8 cellular contexts compared by ENCODE assay signal in the genomic region with DNA sequence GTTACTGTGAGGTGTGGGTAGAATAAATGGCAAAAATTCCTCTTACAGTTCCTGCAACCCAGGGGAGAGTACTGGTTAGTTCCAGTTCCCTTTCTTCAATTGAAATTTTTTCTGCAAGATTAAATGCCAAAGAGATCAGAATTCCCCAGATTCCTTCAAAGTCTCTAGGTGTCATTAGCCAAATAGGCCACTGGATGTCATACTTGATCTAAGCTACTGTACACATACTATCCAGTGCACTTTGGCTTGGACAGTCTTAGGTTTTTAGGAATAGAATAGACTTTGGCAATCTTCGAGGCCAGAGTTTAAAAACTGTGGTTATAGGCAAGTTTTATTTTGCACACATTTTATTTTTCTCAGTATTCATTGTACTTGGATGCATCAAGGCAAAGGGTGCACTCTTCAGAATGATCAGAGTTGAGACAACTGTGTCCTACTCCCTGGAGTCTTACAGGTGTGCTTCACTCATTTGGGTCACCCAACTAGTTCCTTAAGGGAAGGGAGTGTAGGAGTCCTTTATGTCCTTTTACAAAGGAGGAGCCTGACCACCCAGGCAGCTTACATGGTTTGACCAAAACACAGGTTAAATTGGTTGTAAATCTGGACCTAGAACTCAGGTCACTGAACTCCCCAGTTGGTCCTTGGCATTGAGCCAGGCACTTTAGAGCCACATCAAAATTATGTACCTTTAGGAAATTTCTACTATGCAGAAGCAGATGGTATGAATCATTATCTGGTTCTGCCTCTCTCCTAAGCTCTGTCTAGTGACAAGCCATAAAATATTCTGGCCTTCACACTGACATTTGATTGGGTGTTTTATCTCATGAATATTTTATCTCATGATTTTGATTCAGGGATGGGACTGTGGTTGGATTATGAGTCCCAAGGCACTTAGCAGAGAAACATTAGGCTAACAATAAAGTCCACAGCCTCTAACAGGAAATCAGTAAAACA. TPM values are rescaled to one million over a fixed set of nuclear protein-coding genes. Genes with fewer than 3 reads are reported as not detected.
DNase-seq lines count a peak whose midpoint lies in the region; ATAC-seq and TF ChIP-seq lines count a peak whose summit lies in the region.

No MANE protein-coding gene starts in this region.

- H4K20me1 ChIP-seq in OCI-LY3 (ENCODE audit: insufficient read depth, low read length): no peaks in the 10 kb centered on the region

- CTCF ChIA-PET in CD4-positive, alpha-beta T cell (lab: Charles Lee): no interaction called here

- H3K4me3 ChIP-seq in OCI-LY3 (ENCODE audit: low read length): no peak overlapping the region

- no peak overlapping the region for H2AFZ ChIP-seq in OCI-LY3 (ENCODE audit: low read depth, low read length)

- H3K27me3 Mint-ChIP-seq in type B pancreatic cell: no peaks in the 10 kb centered on the region
- peaks cover 14% of the 10 kb centered on the region for H3K27me3 Mint-ChIP-seq in CD4-positive, alpha-beta T cell

- no peak overlapping the region for H3K4me3 Mint-ChIP-seq in type B pancreatic cell
- no peak overlapping the region for H3K4me3 Mint-ChIP-seq in CD4-positive, alpha-beta T cell

- H3K36me3 Mint-ChIP-seq in type B pancreatic cell: no peaks in the 10 kb centered on the region
- no peaks in the 10 kb centered on the region for H3K36me3 Mint-ChIP-seq in CD4-positive, alpha-beta T cell (ENCODE audit: low read depth)

- intact Hi-C loops in CD4-positive, alpha-beta T cell (cut with DNase I, micrococcal nuclease): no loop called here

- no peaks in the 10 kb centered on the region for H3K4me1 Mint-ChIP-seq in type B pancreatic cell (ENCODE audit: unreplicated experiment)
- peaks cover 12% of the 10 kb centered on the region for H3K4me1 Mint-ChIP-seq in CD4-positive, alpha-beta T cell (ENCODE audit: low read depth)

- no peak overlapping the region for H3K27ac ChIP-seq in OCI-LY3 (ENCODE audit: low read length)
- H3K27ac ChIP-seq in CD4-positive, alpha-beta T cell (ENCODE audit: low read depth, low read length): no peak overlapping the region

- no peaks in the 10 kb centered on the region for H3K27me3 ChIP-seq in OCI-LY3 (ENCODE audit: low read depth, low read length)
- H3K27me3 ChIP-seq in CD4-positive, alpha-beta T cell (ENCODE audit: control insufficient read depth, insufficient read depth, low read length): no peaks in the 10 kb centered on the region

- TF ChIP-seq CTCF in OCI-LY3 (IDR thresholded peaks at IDR 0.05; ENCODE audit: low read depth, low read length): peak; percentile 44
- peak; percentile 51 for TF ChIP-seq CTCF in type B pancreatic cell (conservative IDR thresholded peaks at IDR 0.05)
- TF ChIP-seq CTCF in CD4-positive, alpha-beta T cell (IDR thresholded peaks at IDR 0.05): no peak

- H3K27ac Mint-ChIP-seq in type B pancreatic cell: no peak overlapping the region
- no peak overlapping the region for H3K27ac Mint-ChIP-seq in CD4-positive, alpha-beta T cell

- no peaks in the 10 kb centered on the region for H3K36me3 ChIP-seq in OCI-LY3 (replicated peaks; ENCODE audit: low read depth, low read length)

- POLR2A ChIA-PET in CD4-positive, alpha-beta T cell (lab: Charles Lee): no interaction called here

- peak; percentile 2 for DNase-seq in SKM-1 (lab: John Stamatoyannopoulos, UW; ENCODE audit: unreplicated experiment)
- DNase-seq in SKM-1 treated with dmso at 0.1 percent for 144 hours (lab: John Stamatoyannopoulos, UW; ENCODE audit: unreplicated experiment): no peak
- peak; percentile 22 for DNase-seq in glomerular visceral epithelial cell (ENCODE audit: extremely low spot score)
- DNase-seq in type B pancreatic cell (ENCODE audit: extremely low spot score, unreplicated experiment): no peak
- no peak for DNase-seq in CD4-positive, alpha-beta T cell
- DNase-seq in amniotic stem cell (lab: John Stamatoyannopoulos, UW): no peak
- DNase-seq in SHP77 (lab: John Stamatoyannopoulos, UW): no peak

- H3K9ac ChIP-seq in OCI-LY3 (ENCODE audit: low read length): no peak overlapping the region

- H3K9me3 ChIP-seq in OCI-LY3 (ENCODE audit: insufficient read depth, low read length): no peaks in the 10 kb centered on the region
- H3K9me3 ChIP-seq in CD4-positive, alpha-beta T cell (ENCODE audit: control insufficient read depth, low read length): no peaks in the 10 kb centered on the region

- H3K4me1 ChIP-seq in OCI-LY3 (ENCODE audit: low read length): no peaks in the 10 kb centered on the region

- H3K4me2 ChIP-seq in OCI-LY3 (ENCODE audit: low read length): no peak overlapping the region

- no peak for ATAC-seq in CD4-positive, alpha-beta T cell (ENCODE audit: poor library complexity)

- no peaks in the 10 kb centered on the region for H3K9me3 Mint-ChIP-seq in type B pancreatic cell
- peaks cover 3% of the 10 kb centered on the region for H3K9me3 Mint-ChIP-seq in CD4-positive, alpha-beta T cell

- H3K79me2 ChIP-seq in OCI-LY3 (ENCODE audit: low read length): no peaks in the 10 kb centered on the region

RNA-seq across cellular contexts. Expression of a gene that starts 49.5 kb away (rescaled TPM):
- 3.7 and 6.0 TPM in 2 replicates for total RNA-seq in type B pancreatic cell (ENCODE audit: low replicate concordance)
- 1 to 10 TPM; 1.4 to 1.6 TPM for total RNA-seq in CD4-positive, alpha-beta T cell

Comparison
In these comparisons a context has a peak if more than half of its experiments do, and no peak if none do; other contexts are left out.
1. DNase-seq: peak in SKM-1 (single experiment) and glomerular visceral epithelial cell (single experiment); none in SKM-1 treated with dmso at 0.1 percent for 144 hours (single experiment), type B pancreatic cell (single experiment), CD4-positive, alpha-beta T cell (0 of 10), amniotic stem cell (single experiment) and SHP77 (0 of 2).